In genomic region chr11:36622431-36623136, GRCh38 we compare ENCODE assay signal across 9 cellular contexts. TPM values are rescaled to one million over a fixed set of nuclear protein-coding genes. Genes with fewer than 3 reads are reported as not detected.
DNase-seq lines count a peak whose midpoint lies in the region; ATAC-seq and TF ChIP-seq lines count a peak whose summit lies in the region.
"Had no signal": no experiment of that assay in that cellular context is flagged by ENCODE, and none has a peak within 500 bp of the region (broad histone marks: within the 10 kb centered on the region; RNA-seq: fewer than 3 reads in every experiment).

No MANE protein-coding gene starts in this region.

- no peaks in the 10 kb centered on the region for H3K9me3 Mint-ChIP-seq in nephron
- no peaks in the 10 kb centered on the region for H3K9me3 Mint-ChIP-seq in activated T-helper 2 cell treated with anti-CD3 and anti-CD28 coated beads, Interferon-gamma antibody, Interleukin-2, Interleukin-4, amounts not matched to agents 10 μg/mL and 5 μg/mL and 100 μg/mL, durations not matched to agents 14 hours and 24 hours and 36 hours

- H3K27me3 ChIP-seq in MM.1S (replicated peaks; ENCODE audit: insufficient read depth, low read length) = no peaks in the 10 kb centered on the region

- no peaks in the 10 kb centered on the region for H4K20me1 ChIP-seq in MM.1S (ENCODE audit: insufficient read depth, low read length)

- TF ChIP-seq CTCF in MM.1S (IDR thresholded peaks at IDR 0.05; ENCODE audit: low read length) (peak; percentile 76), nephron (IDR thresholded peaks at IDR 0.05; ENCODE audit: unreplicated experiment in 3 of 3) (peak; percentile 53 to 66 (median 61))

- H3K27ac Mint-ChIP-seq in nephron = no peak overlapping the region
- no peak overlapping the region for H3K27ac Mint-ChIP-seq in activated T-helper 2 cell treated with anti-CD3 and anti-CD28 coated beads, Interferon-gamma antibody, Interleukin-2, Interleukin-4, amounts not matched to agents 10 μg/mL and 5 μg/mL and 100 μg/mL, durations not matched to agents 14 hours and 24 hours and 36 hours

- H3K27me3 Mint-ChIP-seq in nephron (ENCODE audit: low read depth) = no peaks in the 10 kb centered on the region
- peaks cover 15% of the 10 kb centered on the region for H3K27me3 Mint-ChIP-seq in activated T-helper 2 cell treated with anti-CD3 and anti-CD28 coated beads, Interferon-gamma antibody, Interleukin-2, Interleukin-4, amounts not matched to agents 10 μg/mL and 5 μg/mL and 100 μg/mL, durations not matched to agents 14 hours and 24 hours and 36 hours (ENCODE audit: low read depth)

- no peaks in the 10 kb centered on the region for H3K79me2 ChIP-seq in MM.1S (ENCODE audit: low read length)

- peaks cover 33% of the 10 kb centered on the region for H3K4me1 Mint-ChIP-seq in nephron
- H3K4me1 Mint-ChIP-seq in activated T-helper 2 cell treated with anti-CD3 and anti-CD28 coated beads, Interferon-gamma antibody, Interleukin-2, Interleukin-4, amounts not matched to agents 10 μg/mL and 5 μg/mL and 100 μg/mL, durations not matched to agents 14 hours and 24 hours and 36 hours (ENCODE audit: low read depth) = no peaks in the 10 kb centered on the region

- H3K4me1 ChIP-seq in MM.1S (ENCODE audit: low read length) = no peaks in the 10 kb centered on the region

- H3K9me3 ChIP-seq in MM.1S (replicated peaks; ENCODE audit: insufficient read depth, low read length) = no peaks in the 10 kb centered on the region

- no peaks in the 10 kb centered on the region for H3K36me3 ChIP-seq in MM.1S (replicated peaks; ENCODE audit: insufficient read depth, low read length)

- intact Hi-C loops in activated T-helper 2 cell treated with anti-CD3 and anti-CD28 coated beads, Interferon-gamma antibody, Interleukin-2, Interleukin-4, amounts not matched to agents 10 μg/mL and 5 μg/mL and 100 μg/mL, durations not matched to agents 14 hours and 24 hours and 36 hours (cut with micrococcal nuclease) = loop anchor here (1.0 kb wide), 1 partner anchor 58 kb away; no protein-coding TSS in a partner anchor

- H3K4me2 ChIP-seq in MM.1S (ENCODE audit: low read depth, low read length) = no peak overlapping the region

- H3K4me3 ChIP-seq in MM.1S (ENCODE audit: low read length) = no peak overlapping the region

- ATAC-seq in GM21717 (IDR thresholded peaks at IDR 0.05; ENCODE audit: unreplicated experiment) = peak; percentile 61
- no peak for ATAC-seq in HG03039 (IDR thresholded peaks at IDR 0.05; ENCODE audit: unreplicated experiment)

- H3F3A ChIP-seq in MM.1S (ENCODE audit: insufficient read depth, low read length) = no peaks in the 10 kb centered on the region

- DNase-seq in Daoy (ENCODE audit: low read depth) = peak; percentile 23
- DNase-seq in MM.1S = peak; percentile 55
- peak; percentile 32 for DNase-seq in brain pericyte (ENCODE audit: low read depth, low spot score)
- no peak for DNase-seq in NCI-H2081 treated with DMSO at 0.1 percent for 48 hours (lab: John Stamatoyannopoulos, UW)
- no peak for DNase-seq in activated T-helper 2 cell treated with anti-CD3 and anti-CD28 coated beads, Interferon-gamma antibody, Interleukin-2, Interleukin-4, amounts not matched to agents 10 μg/mL and 5 μg/mL and 100 μg/mL, durations not matched to agents 14 hours and 24 hours and 36 hours (ENCODE audit: low spot score)

- no peak overlapping the region for H3K9ac ChIP-seq in MM.1S (ENCODE audit: low read length)

- no peak overlapping the region for H2AFZ ChIP-seq in MM.1S (ENCODE audit: low read length)

- no peaks in the 10 kb centered on the region for H3K36me3 Mint-ChIP-seq in nephron (ENCODE audit: low read depth)
- H3K36me3 Mint-ChIP-seq in activated T-helper 2 cell treated with anti-CD3 and anti-CD28 coated beads, Interferon-gamma antibody, Interleukin-2, Interleukin-4, amounts not matched to agents 10 μg/mL and 5 μg/mL and 100 μg/mL, durations not matched to agents 14 hours and 24 hours and 36 hours (ENCODE audit: low read depth) = no peaks in the 10 kb centered on the region

- no peak overlapping the region for H3K4me3 Mint-ChIP-seq in nephron
- H3K4me3 Mint-ChIP-seq in activated T-helper 2 cell treated with anti-CD3 and anti-CD28 coated beads, Interferon-gamma antibody, Interleukin-2, Interleukin-4, amounts not matched to agents 10 μg/mL and 5 μg/mL and 100 μg/mL, durations not matched to agents 14 hours and 24 hours and 36 hours (ENCODE audit: low read depth) = no peak overlapping the region

- H3K27ac ChIP-seq in MM.1S (ENCODE audit: low read length) = no peak overlapping the region

- no peaks in the 10 kb centered on the region for H3K9me2 ChIP-seq in MM.1S (replicated peaks; ENCODE audit: insufficient read depth, low read length)

RNA-seq across cellular contexts. Expression of gene RAG2, which starts 24.5 kb away (rescaled TPM):
- not detected in 2 replicates for total RNA-seq in Daoy (2014; rRNA removed; shearing (Covaris generic))
- not detected in 2 replicates for total RNA-seq in activated T-helper 2 cell treated with anti-CD3 and anti-CD28 coated beads, Interferon-gamma antibody, Interleukin-2, Interleukin-4, amounts not matched to agents 10 μg/mL and 5 μg/mL and 100 μg/mL, durations not matched to agents 14 hours and 24 hours and 36 hours
- total RNA-seq: T-helper 2 cell treated with Interferon-gamma antibody and Interleukin-4, amounts not matched to agents 100 ng/mL and 5 ng/mL, for 36 hours had no signal

RNA-seq across cellular contexts. Expression of gene IFTAP, which starts 28.3 kb away (rescaled TPM):
- 21.6 and 31.7 TPM in 2 replicates for total RNA-seq in Daoy (2014; rRNA removed; shearing (Covaris generic))
- 0.75 and 2.2 TPM in 2 replicates for total RNA-seq in activated T-helper 2 cell treated with anti-CD3 and anti-CD28 coated beads, Interferon-gamma antibody, Interleukin-2, Interleukin-4, amounts not matched to agents 10 μg/mL and 5 μg/mL and 100 μg/mL, durations not matched to agents 14 hours and 24 hours and 36 hours

RNA-seq across cellular contexts. Expression of gene RAG1, which starts 54.8 kb away (rescaled TPM):
- total RNA-seq in Daoy (2014; rRNA removed; shearing (Covaris generic)) = 0.18 and 0.29 TPM in 2 replicates
- 0.05 and 0.21 TPM in 2 replicates for total RNA-seq in activated T-helper 2 cell treated with anti-CD3 and anti-CD28 coated beads, Interferon-gamma antibody, Interleukin-2, Interleukin-4, amounts not matched to agents 10 μg/mL and 5 μg/mL and 100 μg/mL, durations not matched to agents 14 hours and 24 hours and 36 hours

Comparison
In these comparisons a context has a peak if more than half of its experiments do, and no peak if none do; other contexts are left out.
1. DNase-seq: peak in Daoy (single experiment), MM.1S (single experiment) and brain pericyte (single experiment); none in NCI-H2081 treated with DMSO at 0.1 percent for 48 hours (single experiment) and activated T-helper 2 cell treated with anti-CD3 and anti-CD28 coated beads, Interferon-gamma antibody, Interleukin-2, Interleukin-4, amounts not matched to agents 10 μg/mL and 5 μg/mL and 100 μg/mL, durations not matched to agents 14 hours and 24 hours and 36 hours (single experiment).